27 cellular contexts compared by ENCODE assay signal in the genomic region with DNA sequence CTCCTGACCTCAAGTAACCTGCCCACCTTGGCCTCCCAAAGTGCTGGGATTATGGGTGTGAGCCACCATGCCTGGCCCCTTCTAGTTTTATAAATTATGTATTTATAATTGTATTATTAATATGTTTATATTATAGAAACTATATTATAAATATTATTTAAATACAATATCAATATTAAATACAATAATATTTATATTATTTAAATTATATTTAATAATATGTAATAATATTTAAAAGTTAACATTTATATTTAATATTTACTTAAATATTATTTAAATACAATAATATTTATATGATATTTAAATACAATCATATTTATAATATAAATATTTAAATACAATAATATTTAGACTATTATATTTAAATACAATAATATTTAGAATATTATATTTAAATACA. TPM values are rescaled to one million over a fixed set of nuclear protein-coding genes. Genes with fewer than 3 reads are reported as not detected.
DNase-seq lines count a peak whose midpoint lies in the region; ATAC-seq, FAIRE-seq and TF ChIP-seq lines count a peak whose summit lies in the region.
"Had no signal": no experiment of that assay in that cellular context is flagged by ENCODE, and none has a peak within 500 bp of the region (broad histone marks: within the 10 kb centered on the region; RNA-seq: fewer than 3 reads in every experiment).

No MANE protein-coding gene starts in this region.

- H3K9me3 Mint-ChIP-seq in WTC11 = peaks cover 41% of the 10 kb centered on the region
- H3K9me3 Mint-ChIP-seq: CD4-positive, alpha-beta T cell had no signal

- POLR2A ChIA-PET in WTC11 (lab: Charles Lee) = no interaction called here

- TF ChIP-seq CTCF in WTC11 (IDR thresholded peaks at IDR 0.05) = no peak

- no peaks in the 10 kb centered on the region for H3K27me3 ChIP-seq in small intestine (ENCODE audit: control insufficient read depth in 2 of 2, insufficient read depth in 2 of 2, low read length in 2 of 2)
- H3K27me3 ChIP-seq: BE2C; BLaER1 treated with 17β-estradiol and CSF1 and Interleukin-3, amounts not matched to agents 10 nM and 100 nM had no signal

- CTCF ChIA-PET in WTC11 (lab: Charles Lee) = no interaction called here

- H3K9me3 ChIP-seq in small intestine (ENCODE audit: control insufficient read depth, low read depth) = no peaks in the 10 kb centered on the region
- H3K9me3 ChIP-seq: BE2C, HAP-1 had no signal

- peaks cover 12% of the 10 kb centered on the region; the same call in 1 of the 2 replicates for H3K36me3 Mint-ChIP-seq in WTC11
- H3K36me3 Mint-ChIP-seq: CD14-positive monocyte had no signal

- ATAC-seq in WTC11 = no peak

- H3K4me3 ChIP-seq in small intestine (ENCODE audit: low read depth in 1 of 2, low read length in 2 of 2) = no peak overlapping the region
- H3K4me3 ChIP-seq: BLaER1 treated with 17β-estradiol and CSF1 and Interleukin-3, amounts not matched to agents 10 nM and 100 nM; HAP-1 had no signal

- H3K4me1 ChIP-seq in small intestine (ENCODE audit: control insufficient read depth in 2 of 2, insufficient read depth in 1 of 2, low read depth in 1 of 2, low read length in 1 of 2) = no peaks in the 10 kb centered on the region
- H3K4me1 ChIP-seq: BE2C; BLaER1 treated with 17β-estradiol and CSF1 and Interleukin-3, amounts not matched to agents 10 nM and 100 nM; HAP-1 had no signal

- no peak for DNase-seq in WTC11 (ENCODE audit: low spot score)
- DNase-seq in frontal cortex (ENCODE audit: low spot score in 2 of 2) = no peak
- DNase-seq in small intestine = no peak
- no peak for DNase-seq in activated CD8-positive, alpha-beta memory T cell treated with anti-CD3 and anti-CD28 coated beads, Interleukin-2, amount 50 U/mL, for 4 hours
- no peak for DNase-seq in activated CD4-positive, alpha-beta T cell treated with anti-CD3 and anti-CD28 coated beads, Interleukin-2, amount 50 U/mL, for 48 hours
- DNase-seq in AG20443 (ENCODE audit: low spot score) = no peak
- DNase-seq: 8988T; AML-193; BE2C; CD4-positive, alpha-beta T cell; CD8-positive, alpha-beta memory T cell; DMS 273 treated with DMSO at 0.1 percent for 48 hours; DMS53; DMS79 treated with DMSO at 0.1 percent for 48 hours; GOT3; HFFc6 had no signal

- peaks cover 8% of the 10 kb centered on the region for H3K27me3 Mint-ChIP-seq in WTC11 (ENCODE audit: low read depth)

- no peaks in the 10 kb centered on the region for H3K4me1 Mint-ChIP-seq in WTC11
- H3K4me1 Mint-ChIP-seq: CD14-positive monocyte; CD8-positive, alpha-beta memory T cell had no signal

- no peaks in the 10 kb centered on the region for H3K36me3 ChIP-seq in small intestine (ENCODE audit: control insufficient read depth in 2 of 2, insufficient read depth in 2 of 2, low read length in 2 of 2)
- H3K36me3 ChIP-seq: BE2C, HAP-1 had no signal

- no peak overlapping the region for H3K4me3 Mint-ChIP-seq in WTC11
- H3K4me3 Mint-ChIP-seq: CD14-positive monocyte; CD4-positive, alpha-beta T cell; CD8-positive, alpha-beta memory T cell; HFFc6 had no signal

- FAIRE-seq in G401.6 (lab: Jason Lieb, UNC) = peak; percentile 99
- peak; percentile 99 for FAIRE-seq in frontal cortex (lab: Jason Lieb, UNC)
- peak; percentile 98 for FAIRE-seq in small intestine (lab: Jason Lieb, UNC)
- FAIRE-seq: D721Med, GM12892, GM19239, H54 had no signal

- H3K27ac ChIP-seq in small intestine (ENCODE audit: low read depth in 1 of 2, low read length in 1 of 2) = no peak overlapping the region
- H3K27ac ChIP-seq: BLaER1 treated with 17β-estradiol and CSF1 and Interleukin-3, amounts not matched to agents 10 nM and 100 nM had no signal

- no peak overlapping the region for H3K27ac Mint-ChIP-seq in WTC11
- H3K27ac Mint-ChIP-seq: CD14-positive monocyte; CD4-positive, alpha-beta T cell; CD8-positive, alpha-beta memory T cell; HFFc6 had no signal

TF ChIP-seq in WTC11, 78 proteins besides CTCF, POLR2A, EP300 and RAD21:
- TF ChIP-seq ZNF423 (CRISPR knock-in tag; IDR thresholded peaks at IDR 0.05) = no peak
- TF ChIP-seq HMGA2 (CRISPR knock-in tag; IDR thresholded peaks at IDR 0.05) = peak; percentile 98; the same call in 1 of the 2 replicates

RNA-seq across cellular contexts. Expression of gene SDR9C7, which starts 20.0 kb away (rescaled TPM):
- not detected in 3 replicates for total RNA-seq in WTC11 (2021)
- total RNA-seq in frontal cortex = 0.41 TPM
- not detected for polyA plus RNA-seq in small intestine
- total RNA-seq: CD4-positive, alpha-beta T cell; CD8-positive, alpha-beta memory T cell; Daoy; G401; HFFc6 had no signal
- polyA plus RNA-seq: AG04450; CD14-positive monocyte; CD8-positive, alpha-beta memory T cell had no signal

RNA-seq across cellular contexts. Expression of gene RDH16, which starts 43.2 kb away (rescaled TPM):
- total RNA-seq in WTC11 (2021) (0.85 to 1.2 TPM (median 1.0 TPM) in 3 replicates), frontal cortex (0.41 TPM)
- under 1 TPM in 1 of 3 donors, not detected in 2; 0.12 TPM for polyA plus RNA-seq in small intestine
- total RNA-seq: G401, HFFc6 had no signal
- polyA plus RNA-seq: CD14-positive monocyte had no signal
